Comparison of ENCODE assay signal across 11 cellular contexts in genomic region chr6:125802943-125803377, GRCh38. TPM values are rescaled to one million over a fixed set of nuclear protein-coding genes. Genes with fewer than 3 reads are reported as not detected.
DNase-seq lines count a peak whose midpoint lies in the region; ATAC-seq, FAIRE-seq and TF ChIP-seq lines count a peak whose summit lies in the region.
"Had no signal": no experiment of that assay in that cellular context is flagged by ENCODE, and none has a peak within 500 bp of the region (broad histone marks: within the 10 kb centered on the region; RNA-seq: fewer than 3 reads in every experiment).

No MANE protein-coding gene starts in this region.

- peak; percentile 68 for DNase-seq in LHCN-M2 (ENCODE audit: low read depth)
- no peak for DNase-seq in chondrocyte (ENCODE audit: low spot score)
- DNase-seq in pancreas, result no peak
- DNase-seq in SW480 (ENCODE audit: low spot score), result no peak
- no peak for DNase-seq in AG08395 (ENCODE audit: low spot score)
- DNase-seq in NCI-H1417 treated with DMSO at 0.1 percent for 48 hours (lab: John Stamatoyannopoulos, UW), result no peak
- no peak for DNase-seq in NCI-H2227 (lab: John Stamatoyannopoulos, UW; ENCODE audit: unreplicated experiment)
- DNase-seq: H9, nephron progenitor cell had no signal

- no peak for TF ChIP-seq CTCF in chondrocyte (IDR thresholded peaks at IDR 0.05)
- no peak for TF ChIP-seq CTCF in pancreas (IDR thresholded peaks at IDR 0.05)

- no peak for FAIRE-seq in pancreas (lab: Jason Lieb, UNC)

- intact Hi-C loops in pancreas (cut with DNase I), result no loop called here

- peaks cover 0 to 11% (median 8%) of the 10 kb centered on the region in 3 donors for H3K4me1 ChIP-seq in pancreas

- peak; percentile 15 for ATAC-seq in GM18909 (IDR thresholded peaks at IDR 0.05; ENCODE audit: poor library complexity, unreplicated experiment)
- peak; percentile 58 to 72 (median 64) for ATAC-seq in pancreas

- WGBS in pancreas, 2 donors, result 42% methylated on average over 4 of the region's 4 CpGs

- no peaks in the 10 kb centered on the region for H3K36me3 ChIP-seq in pancreas

- H3K27me3 Mint-ChIP-seq in chondrocyte (ENCODE audit: low read depth), result no peaks in the 10 kb centered on the region

- H3K27ac ChIP-seq in pancreas, result peak overlapping the region in 2 of 4 donors; percentile 42 to 47
- H3K27ac ChIP-seq: KMS-11 had no signal

- H3K36me3 Mint-ChIP-seq in chondrocyte (ENCODE audit: low read depth), result peaks cover 8% of the 10 kb centered on the region

- no peak overlapping the region for H3K4me3 ChIP-seq in pancreas

- H3K4me3 Mint-ChIP-seq in chondrocyte (ENCODE audit: unreplicated experiment), result no peak overlapping the region
- H3K4me3 Mint-ChIP-seq: H9, nephron progenitor cell had no signal

- H3K4me1 Mint-ChIP-seq in chondrocyte (ENCODE audit: low read depth), result peaks cover 66% of the 10 kb centered on the region
- H3K4me1 Mint-ChIP-seq: H9, nephron progenitor cell had no signal

- H3K27ac Mint-ChIP-seq in chondrocyte (ENCODE audit: unreplicated experiment), result peak overlapping the region; percentile 76
- H3K27ac Mint-ChIP-seq: H9, nephron progenitor cell had no signal

- no peaks in the 10 kb centered on the region for H3K9me3 Mint-ChIP-seq in chondrocyte (ENCODE audit: low read depth)
- H3K9me3 Mint-ChIP-seq: H9, nephron progenitor cell had no signal

- no peaks in the 10 kb centered on the region for H3K9me3 ChIP-seq in pancreas

- H3K27me3 ChIP-seq in pancreas, result no peaks in the 10 kb centered on the region

RNA-seq across cellular contexts. Expression of gene NCOA7, which starts 12.2 kb away (rescaled TPM):
- total RNA-seq in LHCN-M2 (2014; rRNA removed) (8.0 and 10.1 TPM in 2 replicates), chondrocyte (49.6 to 80.7 TPM (median 74.9 TPM) in 3 replicates), pancreas (10 to 100 TPM; 12.0 to 66.7 (median 15.5) TPM)
- 3.2 TPM for polyA plus RNA-seq in LHCN-M2 (2012)
- 10 to 100 TPM in 1 of 2 donors, 1 to 10 TPM in 1; 7.4 to 10.4 TPM for polyA plus RNA-seq in pancreas

RNA-seq across cellular contexts. Expression of gene HEY2, which starts 53.5 kb away (rescaled TPM):
- total RNA-seq in LHCN-M2 (2014; rRNA removed), result not detected in 2 replicates
- not detected for polyA plus RNA-seq in LHCN-M2 (2012)
- 17.6 to 43.0 TPM (median 41.2 TPM) in 3 replicates for total RNA-seq in chondrocyte
- total RNA-seq in pancreas, result 1 to 10 TPM; 1.7 to 2.9 (median 2.0) TPM
- 1 to 10 TPM; 1.3 to 1.6 TPM for polyA plus RNA-seq in pancreas
